Comparison of ENCODE assay signal across 13 cellular contexts in the genomic region with DNA sequence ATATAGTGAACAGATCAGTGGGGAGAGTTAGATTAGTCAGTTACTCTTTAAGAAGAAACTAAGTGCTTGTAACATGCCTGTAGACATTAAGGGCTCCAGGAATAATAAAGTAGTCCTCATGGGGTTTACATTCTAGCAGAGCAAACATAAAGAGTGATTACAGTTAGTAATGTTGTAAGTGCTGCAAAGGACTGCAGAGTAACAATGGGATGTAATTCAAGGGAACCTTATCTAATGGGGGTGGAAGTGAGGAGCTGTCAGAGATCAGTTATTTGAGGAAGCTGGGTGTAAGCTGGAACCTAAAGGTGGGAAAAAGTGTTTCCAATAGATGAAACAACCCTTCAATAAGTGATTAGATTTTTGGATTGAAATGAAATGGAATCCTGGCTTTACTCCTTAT.
DNase-seq lines count a peak whose midpoint lies in the region; ATAC-seq and TF ChIP-seq lines count a peak whose summit lies in the region.
"Had no signal": no experiment of that assay in that cellular context is flagged by ENCODE, and none has a peak within 500 bp of the region (broad histone marks: within the 10 kb centered on the region; RNA-seq: fewer than 3 reads in every experiment).

No MANE protein-coding gene starts in this region.

- peaks cover 24% of the 10 kb centered on the region for H3K36me3 Mint-ChIP-seq in activated naive CD4-positive, alpha-beta T cell treated with anti-CD3 and anti-CD28 coated beads, Interleukin-2, amount 50 U/mL, for 24 hours
- H3K36me3 Mint-ChIP-seq in activated naive CD4-positive, alpha-beta T cell treated with anti-CD3 and anti-CD28 coated beads for 36 hours (ENCODE audit: low read depth), result peaks cover 20% of the 10 kb centered on the region
- peaks cover 10% of the 10 kb centered on the region for H3K36me3 Mint-ChIP-seq in central memory CD8-positive, alpha-beta T cell (ENCODE audit: insufficient read depth)

- no peak for DNase-seq in activated naive CD4-positive, alpha-beta T cell treated with anti-CD3 and anti-CD28 coated beads for 36 hours
- peak; percentile 24 for DNase-seq in KBM-7
- no peak for DNase-seq in central memory CD8-positive, alpha-beta T cell (ENCODE audit: low spot score in 2 of 2)
- peak; percentile 1 for DNase-seq in putamen (ENCODE audit: low spot score)
- no peak for DNase-seq in breast epithelium (ENCODE audit: low spot score in 2 of 2)
- no peak for DNase-seq in foreskin fibroblast
- DNase-seq: ACHN; CD4-positive, CD25-positive, alpha-beta regulatory T cell; DMS53; GF-D8; IMR-90 had no signal

- no peak for ATAC-seq in central memory CD8-positive, alpha-beta T cell (replicated peaks; ENCODE audit: extremely low read depth, poor library complexity, severe bottlenecking)

- CTCF ChIA-PET in activated naive CD4-positive, alpha-beta T cell treated with anti-CD3 and anti-CD28 coated beads for 36 hours (lab: Charles Lee), result interaction anchor here (0.5 kb wide), 1 partner anchor 47 kb away, joined by 3 read pairs; no protein-coding TSS in a partner anchor

- H3K9me3 ChIP-seq in breast epithelium, result peaks cover 6 to 8% of the 10 kb centered on the region in 2 donors

- no peaks in the 10 kb centered on the region for H3K36me3 ChIP-seq in breast epithelium

- no peaks in the 10 kb centered on the region for H3K27me3 Mint-ChIP-seq in activated naive CD4-positive, alpha-beta T cell treated with anti-CD3 and anti-CD28 coated beads, Interleukin-2, amount 50 U/mL, for 24 hours
- H3K27me3 Mint-ChIP-seq in activated naive CD4-positive, alpha-beta T cell treated with anti-CD3 and anti-CD28 coated beads for 36 hours (ENCODE audit: low read depth), result no peaks in the 10 kb centered on the region
- H3K27me3 Mint-ChIP-seq in central memory CD8-positive, alpha-beta T cell, result no peaks in the 10 kb centered on the region
- H3K27me3 Mint-ChIP-seq: CD4-positive, CD25-positive, alpha-beta regulatory T cell had no signal

- intact Hi-C loops in activated naive CD4-positive, alpha-beta T cell treated with anti-CD3 and anti-CD28 coated beads for 36 hours (cut with micrococcal nuclease), result no loop called here
- intact Hi-C loops in breast epithelium (cut with DNase I; ENCODE audit: low total_unique reads), result no loop called here

- no peak overlapping the region for H3K27ac ChIP-seq in breast epithelium
- H3K27ac ChIP-seq: BLaER1 treated with 17β-estradiol and CSF1 and Interleukin-3, amounts not matched to agents 10 nM and 100 nM had no signal

- peaks cover 60% of the 10 kb centered on the region for H3K4me1 Mint-ChIP-seq in activated naive CD4-positive, alpha-beta T cell treated with anti-CD3 and anti-CD28 coated beads, Interleukin-2, amount 50 U/mL, for 24 hours
- peaks cover 16% of the 10 kb centered on the region for H3K4me1 Mint-ChIP-seq in activated naive CD4-positive, alpha-beta T cell treated with anti-CD3 and anti-CD28 coated beads for 36 hours (ENCODE audit: low read depth)
- peaks cover 35% of the 10 kb centered on the region for H3K4me1 Mint-ChIP-seq in central memory CD8-positive, alpha-beta T cell

- in situ Hi-C loops in KBM-7 (cut with MboI; ENCODE audit: low pct_unique_long_range_greater_than_20kb, low sequenced_read_pairs), result no loop called here

- H3K4me1 ChIP-seq in breast epithelium, result no peaks in the 10 kb centered on the region
- H3K4me1 ChIP-seq: BLaER1 treated with 17β-estradiol and CSF1 and Interleukin-3, amounts not matched to agents 10 nM and 100 nM had no signal

- H3K27ac Mint-ChIP-seq in activated naive CD4-positive, alpha-beta T cell treated with anti-CD3 and anti-CD28 coated beads, Interleukin-2, amount 50 U/mL, for 24 hours, result peak overlapping the region; percentile 56
- H3K27ac Mint-ChIP-seq in activated naive CD4-positive, alpha-beta T cell treated with anti-CD3 and anti-CD28 coated beads for 36 hours, result no peak overlapping the region
- H3K27ac Mint-ChIP-seq in central memory CD8-positive, alpha-beta T cell (ENCODE audit: low read depth), result peak overlapping the region; percentile 71

- H3K27me3 ChIP-seq in breast epithelium, result no peaks in the 10 kb centered on the region
- H3K27me3 ChIP-seq: BLaER1 treated with 17β-estradiol and CSF1 and Interleukin-3, amounts not matched to agents 10 nM and 100 nM had no signal

- H3K4me3 Mint-ChIP-seq in activated naive CD4-positive, alpha-beta T cell treated with anti-CD3 and anti-CD28 coated beads, Interleukin-2, amount 50 U/mL, for 24 hours, result no peak overlapping the region
- no peak overlapping the region for H3K4me3 Mint-ChIP-seq in activated naive CD4-positive, alpha-beta T cell treated with anti-CD3 and anti-CD28 coated beads for 36 hours
- H3K4me3 Mint-ChIP-seq in central memory CD8-positive, alpha-beta T cell, result no peak overlapping the region
- H3K4me3 Mint-ChIP-seq: CD4-positive, CD25-positive, alpha-beta regulatory T cell had no signal

- peaks cover 5% of the 10 kb centered on the region for H3K9me3 Mint-ChIP-seq in activated naive CD4-positive, alpha-beta T cell treated with anti-CD3 and anti-CD28 coated beads, Interleukin-2, amount 50 U/mL, for 24 hours
- H3K9me3 Mint-ChIP-seq in activated naive CD4-positive, alpha-beta T cell treated with anti-CD3 and anti-CD28 coated beads for 36 hours, result peaks cover 6% of the 10 kb centered on the region
- no peaks in the 10 kb centered on the region for H3K9me3 Mint-ChIP-seq in central memory CD8-positive, alpha-beta T cell

- H3K4me3 ChIP-seq in breast epithelium (no peak overlapping the region), foreskin fibroblast (ENCODE audit: low read depth in 1 of 2, low read length in 2 of 2) (no peak overlapping the region)
- H3K4me3 ChIP-seq: BLaER1 treated with 17β-estradiol and CSF1 and Interleukin-3, amounts not matched to agents 10 nM and 100 nM had no signal

- no peak for TF ChIP-seq POLR2A in breast epithelium (IDR thresholded peaks at IDR 0.05)

- TF ChIP-seq CTCF in breast epithelium (IDR thresholded peaks at IDR 0.05) (no peak), foreskin fibroblast (IDR thresholded peaks at IDR 0.05; ENCODE audit: low read depth, low read length) (no peak)

Comparison
In these comparisons a context has a peak if more than half of its experiments do, and no peak if none do; other contexts are left out.
1. DNase-seq: peak in KBM-7 (single experiment) and putamen (single experiment); none in activated naive CD4-positive, alpha-beta T cell treated with anti-CD3 and anti-CD28 coated beads for 36 hours (single experiment), central memory CD8-positive, alpha-beta T cell (0 of 2), breast epithelium (0 of 2) and foreskin fibroblast (0 of 2).